Comparison of ENCODE assay signal across 5 cellular contexts in the genomic region with DNA sequence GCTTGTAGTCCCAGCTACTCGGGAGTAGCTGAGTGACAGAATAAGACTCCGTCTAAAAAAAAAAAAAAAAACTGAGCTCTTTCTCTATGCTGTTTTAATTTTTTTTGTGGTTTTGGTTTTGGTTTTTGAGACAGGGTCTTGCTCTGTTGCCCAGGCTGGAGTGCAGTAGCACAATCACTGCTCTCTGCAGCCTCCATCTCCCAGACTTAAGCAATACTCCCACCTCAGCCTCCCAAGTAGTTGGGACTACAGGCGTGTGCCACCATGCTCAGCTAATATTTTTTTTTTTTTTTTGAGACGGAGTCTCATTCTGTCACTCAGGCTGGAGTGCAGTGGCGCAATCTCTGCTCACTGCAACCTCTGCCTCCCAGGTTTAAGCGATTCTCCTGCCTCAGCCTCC. TPM values are rescaled to one million over a fixed set of nuclear protein-coding genes. Genes with fewer than 3 reads are reported as not detected.
"Had no signal": no experiment of that assay in that cellular context is flagged by ENCODE, and none has a peak within 500 bp of the region (broad histone marks: within the 10 kb centered on the region; RNA-seq: fewer than 3 reads in every experiment).

No MANE protein-coding gene starts in this region.

RNA-seq across cellular contexts. Expression of gene SMIM5, which starts 50.0 kb away (rescaled TPM):
- total RNA-seq: GM23248, GM23338, H1, H4, H7 had no signal
- polyA plus RNA-seq: H1 had no signal

RNA-seq across cellular contexts. Expression of gene LLGL2, which starts 57.7 kb away (rescaled TPM):
- total RNA-seq: GM23248 had no signal
- polyA plus RNA-seq: GM23248 had no signal
